ENCODE assay signal across 26 cellular contexts in the genomic region with DNA sequence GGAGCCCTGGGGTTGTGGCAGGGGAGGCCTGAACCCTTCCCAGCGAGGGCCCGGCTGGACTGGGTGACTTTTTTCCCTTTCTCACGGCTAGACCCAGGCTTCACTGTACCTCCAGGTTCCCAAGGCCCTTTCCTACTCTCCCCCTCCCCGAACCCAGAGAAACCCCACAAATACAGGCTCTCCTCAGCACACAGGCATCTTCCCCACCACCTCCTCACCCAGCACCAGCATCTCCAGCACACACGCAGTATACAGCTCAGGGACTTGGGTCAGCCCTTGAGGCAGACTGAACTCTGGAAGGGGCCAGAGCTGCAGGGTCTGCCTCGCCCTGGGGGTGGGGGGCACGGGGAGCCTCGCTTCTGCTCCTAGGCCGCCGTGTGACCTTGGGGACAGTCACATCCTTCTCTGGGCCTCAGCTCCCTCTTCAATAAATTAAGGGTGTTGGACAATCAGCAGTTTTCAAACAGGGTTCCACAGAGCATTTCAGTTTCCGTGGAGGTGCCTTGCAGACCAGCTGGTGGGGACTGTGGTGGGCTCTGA. TPM values are rescaled to one million over a fixed set of nuclear protein-coding genes. Genes with fewer than 3 reads are reported as not detected.
"Had no signal": no experiment of that assay in that cellular context is flagged by ENCODE, and none has a peak within 500 bp of the region (broad histone marks: within the 10 kb centered on the region; RNA-seq: fewer than 3 reads in every experiment).

No MANE protein-coding gene starts in this region.

- H3K9ac ChIP-seq: KMS-11, SK-N-SH had no signal

- H3K4me3 Mint-ChIP-seq: activated CD8-positive, alpha-beta T cell treated with anti-CD3 and anti-CD28 coated beads for 36 hours; activated naive CD4-positive, alpha-beta T cell treated with anti-CD3 and anti-CD28 coated beads for 36 hours; activated naive CD8-positive, alpha-beta T cell had no signal

- H3K36me3 Mint-ChIP-seq: activated naive CD8-positive, alpha-beta T cell had no signal

- DNase-seq: activated CD4-positive, alpha-beta T cell treated with anti-CD3 and anti-CD28 coated beads for 4 hours; activated CD8-positive, alpha-beta memory T cell treated with anti-CD3 and anti-CD28 coated beads, Interleukin-2, amount 50 U/mL, for 4 hours; activated CD8-positive, alpha-beta T cell treated with anti-CD3 and anti-CD28 coated beads for 36 hours; activated gamma-delta T cell; activated naive CD4-positive, alpha-beta T cell treated with anti-CD3 and anti-CD28 coated beads for 36 hours; adrenal gland; anterior cingulate cortex; caudate nucleus; NCI-H1092; NCI-H1417; NCI-H2029; NCI-H2171 treated with DMSO at 0.1 percent for 48 hours; NCI-H345; NCI-H510A; NCI-H526 treated with DMSO at 0.1 percent for 48 hours; NCI-H82; RPMI8226; SJCRH30; SK-N-SH had no signal

- H3K36me3 ChIP-seq: adrenal gland, SJCRH30 had no signal

- H3K4me2 ChIP-seq: KMS-11, SK-N-SH had no signal

- H3K4me1 ChIP-seq: adrenal gland, SJCRH30 had no signal

- H3K27ac ChIP-seq: adrenal gland, KMS-11, SJCRH30 had no signal

- ATAC-seq: activated CD4-positive, CD25-positive, alpha-beta regulatory T cell treated with anti-CD3 and anti-CD28 coated beads, Interleukin-2, amount 50 U/mL, for 24 hours; activated CD8-positive, alpha-beta T cell treated with anti-CD3 and anti-CD28 coated beads for 36 hours had no signal

- H3K4me3 ChIP-seq: adrenal gland, SJCRH30 had no signal

- H3K9me3 ChIP-seq: adrenal gland, SJCRH30, SK-N-SH had no signal

- H3K27ac Mint-ChIP-seq: activated CD8-positive, alpha-beta T cell treated with anti-CD3 and anti-CD28 coated beads for 36 hours; activated naive CD4-positive, alpha-beta T cell treated with anti-CD3 and anti-CD28 coated beads for 36 hours; activated naive CD8-positive, alpha-beta T cell had no signal

- H3K27me3 Mint-ChIP-seq: activated CD8-positive, alpha-beta T cell treated with anti-CD3 and anti-CD28 coated beads for 36 hours; activated naive CD8-positive, alpha-beta T cell had no signal

- H3K27me3 ChIP-seq: adrenal gland, SJCRH30 had no signal

- H3K9me3 Mint-ChIP-seq: activated CD8-positive, alpha-beta T cell treated with anti-CD3 and anti-CD28 coated beads for 36 hours; activated naive CD4-positive, alpha-beta T cell treated with anti-CD3 and anti-CD28 coated beads for 36 hours had no signal

RNA-seq across cellular contexts. Expression of a gene that starts 4.5 kb away (rescaled TPM):
- total RNA-seq: MCF 10A, Right ventricle myocardium inferior, SJCRH30 had no signal
- polyA plus RNA-seq: SK-N-SH had no signal

RNA-seq across cellular contexts. Expression of a gene that starts 48.2 kb away (rescaled TPM):
- total RNA-seq: activated CD8-positive, alpha-beta T cell treated with anti-CD3 and anti-CD28 coated beads for 36 hours; activated naive CD4-positive, alpha-beta T cell treated with anti-CD3 and anti-CD28 coated beads for 36 hours; MCF 10A; OCI-LY7; T-helper 1 cell treated with Interleukin-12 subunit alpha and Interleukin-12 subunit beta and Interleukin-4 antibody, amounts not matched to agents 30 ng/mL and 1 ng/mL, for 36 hours had no signal
